Comparison of ENCODE assay signal across 12 cellular contexts in the genomic region with DNA sequence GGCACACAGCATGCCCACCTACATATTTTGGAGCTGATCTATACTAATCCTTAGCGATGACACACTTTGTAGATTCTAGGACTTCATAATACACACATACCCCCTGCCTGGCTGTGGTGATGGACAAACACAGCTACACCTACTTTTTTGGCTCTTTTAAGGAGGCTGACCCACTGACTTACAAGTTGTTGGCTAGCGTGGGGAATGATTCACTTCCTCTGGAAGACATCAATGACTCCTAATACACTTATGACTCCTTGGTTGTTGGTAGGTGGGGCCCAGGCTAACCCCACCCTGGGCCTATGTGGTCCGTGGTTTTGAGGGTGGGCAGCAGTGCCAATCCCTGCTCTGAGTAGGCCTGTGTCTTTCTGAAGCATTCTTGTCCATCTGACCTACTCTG.
A peak's percentile ranks its signal among the peaks of the same experiment; 100 is the strongest.
DNase-seq lines count a peak whose midpoint lies in the region; ATAC-seq and TF ChIP-seq lines count a peak whose summit lies in the region.
"Had no signal": no experiment of that assay in that cellular context is flagged by ENCODE, and none has a peak within 500 bp of the region (broad histone marks: within the 10 kb centered on the region; RNA-seq: fewer than 3 reads in every experiment).

No MANE protein-coding gene starts in this region.

- DNase-seq in Right ventricle myocardium superior (no peak), left ventricle myocardium inferior (no peak), left ventricle myocardium superior (no peak), aorta (no peak), NCI-H510A (lab: John Stamatoyannopoulos, UW) (no peak)
- DNase-seq in activated CD4-positive, alpha-beta T cell treated with anti-CD3 and anti-CD28 coated beads for 1 hour, result no peak
- DNase-seq: activated CD4-positive, alpha-beta T cell treated with anti-CD3 and anti-CD28 coated beads for 48 hours; head of caudate nucleus had no signal

- TF ChIP-seq CTCF in left ventricle myocardium inferior (IDR thresholded peaks at IDR 0.05; ENCODE audit: borderline replicate concordance), result no peak
- TF ChIP-seq CTCF in VCaP (conservative IDR thresholded peaks at IDR 0.05), result no peak

- H3K36me3 ChIP-seq in left ventricle myocardium inferior, result no peaks in the 10 kb centered on the region
- no peaks in the 10 kb centered on the region for H3K36me3 ChIP-seq in aorta (ENCODE audit: control insufficient read depth in 1 of 2, insufficient read depth in 2 of 2, low read length in 1 of 2)

- H3K27ac ChIP-seq in left ventricle myocardium inferior (replicated peaks), result no peak overlapping the region
- peak overlapping the region; percentile 33 for H3K27ac ChIP-seq in VCaP
- H3K27ac ChIP-seq in aorta (ENCODE audit: low read depth in 1 of 2, low read length in 2 of 2), result no peak overlapping the region
- H3K27ac ChIP-seq: C4-2B had no signal

- intact Hi-C loops in Right ventricle myocardium superior (cut with DNase I) (no loop called here), left ventricle myocardium inferior (cut with micrococcal nuclease) (no loop called here), left ventricle myocardium superior (cut with micrococcal nuclease) (no loop called here), aorta (cut with DNase I) (no loop called here)

- peak; percentile 48 for ATAC-seq in Right ventricle myocardium superior (ENCODE audit: poor library complexity)
- ATAC-seq in left ventricle myocardium superior, result peak; percentile 82
- peak; percentile 52 for ATAC-seq in aorta (ENCODE audit: low FRiP score)
- no peak for ATAC-seq in HG02938 (IDR thresholded peaks at IDR 0.05; ENCODE audit: unreplicated experiment)
- ATAC-seq: GM12878 had no signal

- WGBS in aorta, 2 donors, result 58 to 65% methylated on average over 3 of the region's 3 CpGs

- H3K9me3 ChIP-seq in left ventricle myocardium inferior (replicated peaks), result peaks cover 14% of the 10 kb centered on the region
- no peaks in the 10 kb centered on the region for H3K9me3 ChIP-seq in aorta (ENCODE audit: control insufficient read depth, low read length)

- H3K4me1 ChIP-seq in left ventricle myocardium inferior (peaks cover 8% of the 10 kb centered on the region), aorta (ENCODE audit: control insufficient read depth in 1 of 2, insufficient read depth in 2 of 2, low read length in 2 of 2) (no peaks in the 10 kb centered on the region)

- no peak overlapping the region for H3K4me3 ChIP-seq in left ventricle myocardium inferior
- H3K4me3 ChIP-seq in aorta (ENCODE audit: low read length in 2 of 2), result no peak overlapping the region
- H3K4me3 ChIP-seq: GM12878 had no signal

- H3K27me3 ChIP-seq in left ventricle myocardium inferior (ENCODE audit: low read depth), result no peaks in the 10 kb centered on the region
- no peaks in the 10 kb centered on the region for H3K27me3 ChIP-seq in aorta (ENCODE audit: control insufficient read depth in 1 of 2, insufficient read depth in 2 of 2, low read length in 1 of 2)
